ENCODE assay signal across 21 cellular contexts in genomic region chr16:67036323-67036741, GRCh38. TPM values are rescaled to one million over a fixed set of nuclear protein-coding genes. Genes with fewer than 3 reads are reported as not detected.
A peak's percentile ranks its signal among the peaks of the same experiment; 100 is the strongest.
DNase-seq lines count a peak whose midpoint lies in the region; ATAC-seq, FAIRE-seq and TF ChIP-seq lines count a peak whose summit lies in the region.
"Had no signal": no experiment of that assay in that cellular context is flagged by ENCODE, and none has a peak within 500 bp of the region (broad histone marks: within the 10 kb centered on the region; RNA-seq: fewer than 3 reads in every experiment).

No MANE protein-coding gene starts in this region.

- DNase-seq in NCI-H1417 (lab: John Stamatoyannopoulos, UW) (peak in 2 of 3 experiments; percentile 2 to 18), NCI-H1417 treated with DMSO at 0.1 percent for 48 hours (lab: John Stamatoyannopoulos, UW) (no peak), NCI-H82 (lab: John Stamatoyannopoulos, UW) (peak; percentile 92), epidermal melanocyte (ENCODE audit: insufficient read length, low spot score) (peak; percentile 24), pancreas (no peak), EL (no peak), mesendoderm (no peak), GM19240 (ENCODE audit: insufficient read length, low spot score) (no peak)
- DNase-seq: 8988T; activated CD4-positive, alpha-beta T cell treated with anti-CD3 and anti-CD28 coated beads for 4 hours; activated naive CD4-positive, alpha-beta T cell treated with anti-CD3 and anti-CD28 coated beads, Interleukin-2, amount 10 ng/mL, durations not matched to agents 7 days and 5 days; DMS153; erythroblast; immature natural killer cell; natural killer cell; NCI-H446 treated with DMSO at 0.1 percent for 48 hours; SJCRH30; stimulated activated naive CD4-positive, alpha-beta T cell treated with Interleukin-2 at 50 U/mL for 16 hours; upper lobe of left lung had no signal

- H3K4me3 ChIP-seq in pancreas: no peak overlapping the region
- no peak overlapping the region for H3K4me3 ChIP-seq in mesendoderm (ENCODE audit: low read length)
- H3K4me3 ChIP-seq: coronary artery, SJCRH30, upper lobe of left lung had no signal

- H2AK5ac ChIP-seq in mesendoderm (ENCODE audit: low read length): no peak overlapping the region

- FAIRE-seq in pancreas (lab: Jason Lieb, UNC): no peak

- no peak overlapping the region for H4K5ac ChIP-seq in mesendoderm (ENCODE audit: low read length)

- no peak for TF ChIP-seq CTCF in pancreas (IDR thresholded peaks at IDR 0.05)

- H3K9ac ChIP-seq in mesendoderm (ENCODE audit: low read length): no peak overlapping the region

- H3K18ac ChIP-seq in mesendoderm (ENCODE audit: low read length): no peak overlapping the region

- H2BK15ac ChIP-seq in mesendoderm (replicated peaks; ENCODE audit: low read depth): no peak overlapping the region

- H3K27me3 ChIP-seq in pancreas (no peaks in the 10 kb centered on the region), mesendoderm (ENCODE audit: insufficient read depth, low read length, poor library complexity) (no peaks in the 10 kb centered on the region)
- H3K27me3 ChIP-seq: SJCRH30, upper lobe of left lung had no signal

- no peak overlapping the region for H2BK120ac ChIP-seq in mesendoderm (ENCODE audit: low read depth, low read length)

- H3K79me2 ChIP-seq in mesendoderm (ENCODE audit: control insufficient read depth, insufficient read depth, low read length): peaks cover 27% of the 10 kb centered on the region

- H3K27ac ChIP-seq in pancreas (peak overlapping the region in 2 of 4 donors; percentile 37 to 46), mesendoderm (ENCODE audit: low read depth, low read length) (no peak overlapping the region)
- H3K27ac ChIP-seq: C4-2B, coronary artery, SJCRH30, upper lobe of left lung had no signal

- H3K56ac ChIP-seq in mesendoderm (ENCODE audit: low read length): no peak overlapping the region

- H3K4me2 ChIP-seq in mesendoderm (ENCODE audit: low read length): no peak overlapping the region

- peaks cover 0 to 16% (median 7%) of the 10 kb centered on the region in 3 donors for H3K4me1 ChIP-seq in pancreas
- H3K4me1 ChIP-seq in mesendoderm (ENCODE audit: control insufficient read depth, low read depth, low read length): no peaks in the 10 kb centered on the region

- WGBS in pancreas, 2 donors: 20% methylated on average over 5 of the region's 5 CpGs
- no CpG with 5 or more reads among the region's 5 CpGs for WGBS in mesendoderm (ENCODE audit: extremely low coverage, insufficient coverage, low lambda C conversion rate)

- H3K79me1 ChIP-seq in mesendoderm (ENCODE audit: low read length): peaks cover 3% of the 10 kb centered on the region

- no peak overlapping the region for H3K4ac ChIP-seq in mesendoderm (ENCODE audit: low read depth, low read length)

- H3K9me3 ChIP-seq in pancreas: no peaks in the 10 kb centered on the region
- H3K9me3 ChIP-seq: SJCRH30, upper lobe of left lung had no signal

- intact Hi-C loops in pancreas (cut with DNase I): no loop called here

- ATAC-seq in pancreas: peak; percentile 57 to 76 (median 69)
- ATAC-seq: natural killer cell had no signal

- H3K36me3 ChIP-seq in pancreas (peaks cover 0 to 5% (median 0%) of the 10 kb centered on the region in 3 donors), mesendoderm (ENCODE audit: control insufficient read depth, insufficient read depth, low read length) (no peaks in the 10 kb centered on the region)

- no peak overlapping the region for H4K8ac ChIP-seq in mesendoderm (ENCODE audit: low read depth, low read length)

- H3K23ac ChIP-seq in mesendoderm (ENCODE audit: low read length): no peak overlapping the region

- no peak overlapping the region for H2BK5ac ChIP-seq in mesendoderm (ENCODE audit: low read length)

RNA-seq across cellular contexts. Expression of gene CBFB, which starts 7.4 kb away (rescaled TPM):
- total RNA-seq in pancreas: 10 to 100 TPM; 13.1 to 27.0 (median 20.1) TPM
- polyA plus RNA-seq in pancreas: 10 to 100 TPM; 11.5 to 19.7 TPM
- 35.4 TPM for polyA plus RNA-seq in mesendoderm (2013, experiment 1 of 2)
- 45.8 TPM for polyA plus RNA-seq in mesendoderm (2013, experiment 2 of 2)

RNA-seq across cellular contexts. Expression of gene CES4A, which starts 47.9 kb away (rescaled TPM):
- 10 to 100 TPM in 1 of 6 donors, 1 to 10 TPM in 5; 3.2 to 10.2 (median 4.6) TPM for total RNA-seq in pancreas
- polyA plus RNA-seq in pancreas: 10 to 100 TPM; 43.1 to 59.5 TPM
- polyA plus RNA-seq in mesendoderm (2013, experiment 1 of 2): 0.31 TPM
- polyA plus RNA-seq in mesendoderm (2013, experiment 2 of 2): 0.25 TPM
- total RNA-seq: SJCRH30 had no signal

Comparison
In these comparisons a context has a peak if more than half of its experiments do, and no peak if none do; other contexts are left out.
1. DNase-seq: peak in NCI-H1417 (2 of 3), NCI-H82 (single experiment) and epidermal melanocyte (single experiment); none in NCI-H1417 treated with DMSO at 0.1 percent for 48 hours (single experiment), pancreas (0 of 6), EL (single experiment), mesendoderm (single experiment) and GM19240 (single experiment).